In genomic region chr1:238406098-238406497, GRCh38 we compare ENCODE assay signal across 29 cellular contexts.
"Had no signal": no experiment of that assay in that cellular context is flagged by ENCODE, and none has a peak within 500 bp of the region (broad histone marks: within the 10 kb centered on the region; RNA-seq: fewer than 3 reads in every experiment).

No MANE protein-coding gene starts in this region.

- H3K27ac Mint-ChIP-seq: activated CD4-positive, alpha-beta T cell treated with anti-CD3 and anti-CD28 coated beads, Interleukin-2, amount 10 ng/mL, durations not matched to agents 7 days and 5 days; activated CD8-positive, alpha-beta T cell treated with anti-CD3 and anti-CD28 coated beads for 36 hours; activated naive CD8-positive, alpha-beta T cell; activated T-helper 17 cell treated with anti-CD3 and anti-CD28 coated beads, Interleukin-2, amount 50 U/mL, for 72 hours; nephron progenitor cell; stimulated activated naive B cell treated with anti-CD40 and anti-IgM and Interleukin-4, amounts not matched to agents 10 μg/mL and 1 μg/mL and 100 μg/mL, for 72 hours; T-helper 1 cell treated with Interleukin-12 subunit alpha and Interleukin-12 subunit beta and Interleukin-4 antibody, amounts not matched to agents 30 μg/mL and 1 μg/mL, for 36 hours had no signal

- H3K4me3 ChIP-seq: body of pancreas, cardiac muscle cell, heart right ventricle, left ventricle myocardium inferior, lung, stomach, thoracic aorta had no signal

- ATAC-seq: activated CD4-positive, CD25-positive, alpha-beta regulatory T cell treated with anti-CD3 and anti-CD28 coated beads, Interleukin-2, amount 50 U/mL, for 24 hours; activated CD8-positive, alpha-beta T cell treated with anti-CD3 and anti-CD28 coated beads for 36 hours; activated T-cell treated with anti-CD3 and anti-CD28 coated beads, Interleukin-2, amount 50 U/mL, for 4 hours; activated T-helper 17 cell treated with anti-CD3 and anti-CD28 coated beads, Interleukin-2, amount 50 U/mL, for 72 hours; body of pancreas; heart right ventricle; right cardiac atrium; stimulated activated naive B cell treated with anti-CD40 and anti-IgM and Interleukin-4, amounts not matched to agents 10 μg/mL and 1 μg/mL and 100 μg/mL, for 72 hours had no signal

- H3K4me1 ChIP-seq: body of pancreas, heart right ventricle, left ventricle myocardium inferior, parathyroid adenoma, stomach had no signal

- H3K9me3 ChIP-seq: body of pancreas, heart right ventricle, left ventricle myocardium inferior, stomach, thoracic aorta had no signal

- H3K27me3 ChIP-seq: body of pancreas, cardiac muscle cell, heart right ventricle, stomach had no signal

- H3K36me3 ChIP-seq: cardiac muscle cell, heart right ventricle, left ventricle myocardium inferior, stomach, thoracic aorta, WERI-Rb-1 had no signal

- H3K79me2 ChIP-seq: parathyroid adenoma had no signal

- H3K9me3 Mint-ChIP-seq: activated CD4-positive, alpha-beta T cell treated with anti-CD3 and anti-CD28 coated beads, Interleukin-2, amount 10 ng/mL, durations not matched to agents 7 days and 5 days; nephron progenitor cell had no signal

- H3K27ac ChIP-seq: body of pancreas, cardiac muscle cell, heart right ventricle, left ventricle myocardium inferior, parathyroid adenoma, stomach, thoracic aorta, WERI-Rb-1 had no signal

- H3K4me1 Mint-ChIP-seq: activated CD4-positive, alpha-beta T cell treated with anti-CD3 and anti-CD28 coated beads, Interleukin-2, amount 10 ng/mL, durations not matched to agents 7 days and 5 days; activated T-helper 17 cell treated with anti-CD3 and anti-CD28 coated beads, Interleukin-2, amount 50 U/mL, for 72 hours; naive B cell; nephron progenitor cell; stimulated activated naive B cell treated with anti-CD40 and anti-IgM and Interleukin-4, amounts not matched to agents 10 μg/mL and 1 μg/mL and 100 μg/mL, for 72 hours had no signal

- H2AFZ ChIP-seq: parathyroid adenoma had no signal

- H3K4me3 Mint-ChIP-seq: activated CD4-positive, alpha-beta T cell treated with anti-CD3 and anti-CD28 coated beads, Interleukin-2, amount 10 ng/mL, durations not matched to agents 7 days and 5 days; activated CD8-positive, alpha-beta T cell treated with anti-CD3 and anti-CD28 coated beads for 36 hours; activated naive CD8-positive, alpha-beta T cell; activated T-cell treated with anti-CD3 and anti-CD28 coated beads, Interleukin-2, amount 50 U/mL, for 4 hours; activated T-helper 17 cell treated with anti-CD3 and anti-CD28 coated beads, Interleukin-2, amount 50 U/mL, for 72 hours; naive B cell; nephron progenitor cell; stimulated activated naive B cell treated with anti-CD40 and anti-IgM and Interleukin-4, amounts not matched to agents 10 μg/mL and 1 μg/mL and 100 μg/mL, for 72 hours; T-helper 1 cell treated with Interleukin-12 subunit alpha and Interleukin-12 subunit beta and Interleukin-4 antibody, amounts not matched to agents 30 μg/mL and 1 μg/mL, for 36 hours had no signal

- FAIRE-seq: endothelial cell of umbilical vein, urothelium cell line had no signal

- H3K36me3 Mint-ChIP-seq: activated naive CD8-positive, alpha-beta T cell; naive B cell; stimulated activated naive B cell treated with anti-CD40 and anti-IgM and Interleukin-4, amounts not matched to agents 10 μg/mL and 1 μg/mL and 100 μg/mL, for 72 hours had no signal

- DNase-seq: activated CD4-positive, alpha-beta T cell treated with anti-CD3 and anti-CD28 coated beads, Interleukin-2, amount 10 ng/mL, durations not matched to agents 7 days and 5 days; activated CD8-positive, alpha-beta T cell treated with anti-CD3 and anti-CD28 coated beads for 36 hours; activated T-cell treated with anti-CD3 and anti-CD28 coated beads, Interleukin-2, amount 50 U/mL, for 4 hours; aorta; body of pancreas; cortex of kidney; heart right ventricle; left ventricle myocardium inferior; naive B cell; nephron progenitor cell; right cardiac atrium; stimulated activated CD4-positive, alpha-beta T cell treated with anti-CD3 and anti-CD28 coated beads, Interleukin-15, amount 100 ng/mL, for 24 hours; stimulated activated CD4-positive, alpha-beta T cell treated with anti-CD3 and anti-CD28 coated beads, Interleukin-2, amount 100 ng/mL, for 24 hours; stimulated activated naive B cell treated with anti-CD40 and anti-IgM and Interleukin-4, amounts not matched to agents 10 μg/mL and 1 μg/mL and 100 μg/mL, for 72 hours; stomach; SW 1271; T1000; trophoblast cell; WERI-Rb-1 had no signal

- H3K27me3 Mint-ChIP-seq: activated CD4-positive, alpha-beta T cell treated with anti-CD3 and anti-CD28 coated beads, Interleukin-2, amount 10 ng/mL, durations not matched to agents 7 days and 5 days; activated CD8-positive, alpha-beta T cell treated with anti-CD3 and anti-CD28 coated beads for 36 hours; activated naive CD8-positive, alpha-beta T cell; activated T-helper 17 cell treated with anti-CD3 and anti-CD28 coated beads, Interleukin-2, amount 50 U/mL, for 72 hours; naive B cell; stimulated activated naive B cell treated with anti-CD40 and anti-IgM and Interleukin-4, amounts not matched to agents 10 μg/mL and 1 μg/mL and 100 μg/mL, for 72 hours had no signal

- H3K9ac ChIP-seq: parathyroid adenoma had no signal
